ENCODE assay signal across 19 cellular contexts in genomic region chr6:25132934-25133333, GRCh38.
DNase-seq lines count a peak whose midpoint lies in the region; ATAC-seq and TF ChIP-seq lines count a peak whose summit lies in the region.
"Had no signal": no experiment of that assay in that cellular context is flagged by ENCODE, and none has a peak within 500 bp of the region (broad histone marks: within the 10 kb centered on the region; RNA-seq: fewer than 3 reads in every experiment).

No MANE protein-coding gene starts in this region.

- H3K27me3 ChIP-seq in GM23338 (ENCODE audit: insufficient read depth) (no peaks in the 10 kb centered on the region), sigmoid colon (no peaks in the 10 kb centered on the region)
- H3K27me3 ChIP-seq: stomach had no signal

- H3K27me3 Mint-ChIP-seq in activated CD4-positive, alpha-beta T cell treated with anti-CD3 and anti-CD28 coated beads, Interleukin-2, amount 10 ng/mL, durations not matched to agents 24 days and 14 days, result no peaks in the 10 kb centered on the region
- H3K27me3 Mint-ChIP-seq in GM23338 (ENCODE audit: insufficient read depth, low read depth, poor library complexity), result peaks cover 3% of the 10 kb centered on the region
- H3K27me3 Mint-ChIP-seq in activated naive CD8-positive, alpha-beta T cell treated with anti-CD3 and anti-CD28 coated beads, Interleukin-2, amount 10 ng/mL, durations not matched to agents 7 days and 5 days, result no peaks in the 10 kb centered on the region
- H3K27me3 Mint-ChIP-seq: dendritic cell treated with granulocyte-macrophage colony-stimulating factor and Interleukin-4, amounts not matched to agents 40 ng/mL and 50 ng/mL, for 4 days had no signal

- no peaks in the 10 kb centered on the region for H3K79me2 ChIP-seq in GM23338 (replicated peaks; ENCODE audit: insufficient read depth)

- H3K9me3 ChIP-seq in sigmoid colon, result no peaks in the 10 kb centered on the region

- ATAC-seq in GM23338 (no peak), HG02678 (IDR thresholded peaks at IDR 0.05; ENCODE audit: unreplicated experiment) (no peak), GM19328 (IDR thresholded peaks at IDR 0.05; ENCODE audit: unreplicated experiment) (no peak)
- no peak for ATAC-seq in activated naive CD8-positive, alpha-beta T cell treated with anti-CD3 and anti-CD28 coated beads, Interleukin-2, amount 10 ng/mL, durations not matched to agents 7 days and 5 days (ENCODE audit: low read depth)

- H3F3A ChIP-seq in GM23338 (replicated peaks; ENCODE audit: low read depth), result no peaks in the 10 kb centered on the region

- H3K4me1 Mint-ChIP-seq in activated CD4-positive, alpha-beta T cell treated with anti-CD3 and anti-CD28 coated beads, Interleukin-2, amount 10 ng/mL, durations not matched to agents 24 days and 14 days, result peaks cover 37% of the 10 kb centered on the region
- H3K4me1 Mint-ChIP-seq in GM23338, result peaks cover 19% of the 10 kb centered on the region
- peaks cover 28% of the 10 kb centered on the region for H3K4me1 Mint-ChIP-seq in activated naive CD8-positive, alpha-beta T cell treated with anti-CD3 and anti-CD28 coated beads, Interleukin-2, amount 10 ng/mL, durations not matched to agents 7 days and 5 days

- no peaks in the 10 kb centered on the region; the same call in 1 of the 2 replicates for H3K9me2 ChIP-seq in GM23338 (ENCODE audit: insufficient read depth)

- DNase-seq in activated CD4-positive, alpha-beta T cell treated with anti-CD3 and anti-CD28 coated beads, Interleukin-2, amount 10 ng/mL, durations not matched to agents 24 days and 14 days, result no peak
- no peak for DNase-seq in activated CD4-positive, alpha-beta T cell treated with anti-CD3 and anti-CD28 coated beads, Interleukin-2, amount 50 U/mL, for 4 hours
- DNase-seq in GM23338 (ENCODE audit: low spot score) (peak; percentile 45), sigmoid colon (no peak), kidney tubule cell (ENCODE audit: low spot score) (no peak)
- DNase-seq in activated naive CD8-positive, alpha-beta T cell treated with anti-CD3 and anti-CD28 coated beads, Interleukin-2, amount 10 ng/mL, durations not matched to agents 7 days and 5 days, result no peak
- DNase-seq: ACHN, COR-L47, GF-D8, HFFc6, KBM-7, NCI-H1417, NCI-H446 treated with DMSO at 0.1 percent for 48 hours, stomach had no signal

- H3K4me3 ChIP-seq in GM23338 (no peak overlapping the region), sigmoid colon (peak overlapping the region in 1 of 4 donors; percentile 1)
- H3K4me3 ChIP-seq: SK-N-MC had no signal

- no peak for TF ChIP-seq EP300 in sigmoid colon (IDR thresholded peaks at IDR 0.05)

- H3K36me3 Mint-ChIP-seq in activated CD4-positive, alpha-beta T cell treated with anti-CD3 and anti-CD28 coated beads, Interleukin-2, amount 10 ng/mL, durations not matched to agents 24 days and 14 days (ENCODE audit: low read depth), result peaks cover 88% of the 10 kb centered on the region
- peaks cover 39% of the 10 kb centered on the region for H3K36me3 Mint-ChIP-seq in GM23338 (ENCODE audit: low read depth)
- H3K36me3 Mint-ChIP-seq in activated naive CD8-positive, alpha-beta T cell treated with anti-CD3 and anti-CD28 coated beads, Interleukin-2, amount 10 ng/mL, durations not matched to agents 7 days and 5 days, result peaks cover 76% of the 10 kb centered on the region

- TF ChIP-seq CTCF in GM23338 (conservative IDR thresholded peaks at IDR 0.05; ENCODE audit: low read depth in 2 of 2) (no peak), sigmoid colon (IDR thresholded peaks at IDR 0.05) (no peak)

- TF ChIP-seq POLR2A in sigmoid colon (IDR thresholded peaks at IDR 0.05), result no peak

- WGBS in sigmoid colon, 2 donors, result 96 to 98% methylated on average over 1 of the region's 1 CpG

- H4K20me1 ChIP-seq in GM23338 (replicated peaks; ENCODE audit: insufficient read depth), result no peaks in the 10 kb centered on the region

- H3K36me3 ChIP-seq in GM23338 (ENCODE audit: insufficient read depth) (peaks cover 23% of the 10 kb centered on the region; the same call in 1 of the 2 replicates), sigmoid colon (no peaks in the 10 kb centered on the region)

- intact Hi-C loops in activated CD4-positive, alpha-beta T cell treated with anti-CD3 and anti-CD28 coated beads, Interleukin-2, amount 10 ng/mL, durations not matched to agents 24 days and 14 days (cut with micrococcal nuclease), result loop anchor here (10.0 kb wide), 1 partner anchor 232 kb away; no protein-coding TSS in a partner anchor
- intact Hi-C loops in sigmoid colon (cut with DNase I), result no loop called here

- peak overlapping the region; percentile 52 for H3K27ac Mint-ChIP-seq in activated CD4-positive, alpha-beta T cell treated with anti-CD3 and anti-CD28 coated beads, Interleukin-2, amount 10 ng/mL, durations not matched to agents 24 days and 14 days
- no peak overlapping the region for H3K27ac Mint-ChIP-seq in GM23338
- no peak overlapping the region for H3K27ac Mint-ChIP-seq in activated naive CD8-positive, alpha-beta T cell treated with anti-CD3 and anti-CD28 coated beads, Interleukin-2, amount 10 ng/mL, durations not matched to agents 7 days and 5 days
- H3K27ac Mint-ChIP-seq: dendritic cell treated with granulocyte-macrophage colony-stimulating factor and Interleukin-4, amounts not matched to agents 40 ng/mL and 50 ng/mL, for 4 days; HFFc6 had no signal

- H3K4me1 ChIP-seq in GM23338 (ENCODE audit: insufficient read depth), result peaks cover 25% of the 10 kb centered on the region
- H3K4me1 ChIP-seq in sigmoid colon, result peaks cover 0 to 67% (median 57%) of the 10 kb centered on the region in 4 donors

- no peak overlapping the region for H3K27ac ChIP-seq in GM23338 (ENCODE audit: low read depth)
- H3K27ac ChIP-seq in sigmoid colon, result peak overlapping the region; percentile 45 to 91 (median 84)
- H3K27ac ChIP-seq: SK-N-MC, VCaP had no signal

- no peak overlapping the region for H3K4me2 ChIP-seq in GM23338

- H3K9me3 Mint-ChIP-seq in activated CD4-positive, alpha-beta T cell treated with anti-CD3 and anti-CD28 coated beads, Interleukin-2, amount 10 ng/mL, durations not matched to agents 24 days and 14 days, result peaks cover 12% of the 10 kb centered on the region
- peaks cover 52% of the 10 kb centered on the region for H3K9me3 Mint-ChIP-seq in GM23338
- H3K9me3 Mint-ChIP-seq in activated naive CD8-positive, alpha-beta T cell treated with anti-CD3 and anti-CD28 coated beads, Interleukin-2, amount 10 ng/mL, durations not matched to agents 7 days and 5 days, result peaks cover 11% of the 10 kb centered on the region

- H3K4me3 Mint-ChIP-seq in activated CD4-positive, alpha-beta T cell treated with anti-CD3 and anti-CD28 coated beads, Interleukin-2, amount 10 ng/mL, durations not matched to agents 24 days and 14 days, result peak overlapping the region; percentile 74
- no peak overlapping the region for H3K4me3 Mint-ChIP-seq in GM23338
- peak overlapping the region; percentile 7 for H3K4me3 Mint-ChIP-seq in activated naive CD8-positive, alpha-beta T cell treated with anti-CD3 and anti-CD28 coated beads, Interleukin-2, amount 10 ng/mL, durations not matched to agents 7 days and 5 days
- H3K4me3 Mint-ChIP-seq: dendritic cell treated with granulocyte-macrophage colony-stimulating factor and Interleukin-4, amounts not matched to agents 40 ng/mL and 50 ng/mL, for 4 days; HFFc6 had no signal

- POLR2A ChIA-PET in activated naive CD8-positive, alpha-beta T cell treated with anti-CD3 and anti-CD28 coated beads, Interleukin-2, amount 10 ng/mL, durations not matched to agents 7 days and 5 days (lab: Charles Lee), result no interaction called here

- no peak overlapping the region for H2AFZ ChIP-seq in GM23338

TF ChIP-seq in GM23338, 12 proteins besides CTCF, POLR2A, EP300 and RAD21:
- no peak for TF ChIP-seq EZH2phosphoT487 (IDR thresholded peaks at IDR 0.05; ENCODE audit: unreplicated experiment)
- no peak for TF ChIP-seq ZNF331 (CRISPR knock-in tag; IDR thresholded peaks at IDR 0.05; ENCODE audit: low read depth)
